Comparison of ENCODE assay signal across 13 cellular contexts in genomic region chr14:67817750-67818438, GRCh38. TPM values are rescaled to one million over a fixed set of nuclear protein-coding genes. Genes with fewer than 3 reads are reported as not detected.
DNase-seq lines count a peak whose midpoint lies in the region; ATAC-seq, FAIRE-seq and TF ChIP-seq lines count a peak whose summit lies in the region.
"Had no signal": no experiment of that assay in that cellular context is flagged by ENCODE, and none has a peak within 500 bp of the region (broad histone marks: within the 10 kb centered on the region; RNA-seq: fewer than 3 reads in every experiment).

No MANE protein-coding gene starts in this region.

- no peaks in the 10 kb centered on the region for H4K20me1 ChIP-seq in OCI-LY7 (ENCODE audit: insufficient read depth, low read length)

- H3K36me3 ChIP-seq in CD8-positive, alpha-beta T cell (ENCODE audit: insufficient read depth, low read length) = peaks cover 8% of the 10 kb centered on the region
- peaks cover 8% of the 10 kb centered on the region; the same call in 1 of the 2 replicates for H3K36me3 ChIP-seq in OCI-LY7 (ENCODE audit: insufficient read depth, low read length)
- peaks cover 0 to 14% (median 0%) of the 10 kb centered on the region in 4 donors for H3K36me3 ChIP-seq in sigmoid colon
- H3K36me3 ChIP-seq in small intestine (ENCODE audit: control insufficient read depth in 2 of 2, insufficient read depth in 2 of 2, low read length in 2 of 2) = no peaks in the 10 kb centered on the region

- no peak for FAIRE-seq in frontal cortex (lab: Jason Lieb, UNC)
- FAIRE-seq in small intestine (lab: Jason Lieb, UNC) = no peak
- FAIRE-seq: keratinocyte had no signal

- TF ChIP-seq POLR2A in sigmoid colon (IDR thresholded peaks at IDR 0.05) = no peak

- peak overlapping the region; percentile 89 for H3K4me2 ChIP-seq in OCI-LY7 (ENCODE audit: low read length)

- peaks cover 0 to 2% (median 0%) of the 10 kb centered on the region in 7 donors for H3K9me3 Mint-ChIP-seq in CD14-positive monocyte
- H3K9me3 Mint-ChIP-seq in CD8-positive, alpha-beta T cell = no peaks in the 10 kb centered on the region
- no peaks in the 10 kb centered on the region for H3K9me3 Mint-ChIP-seq in dendritic cell treated with granulocyte-macrophage colony-stimulating factor and Interleukin-4, amounts not matched to agents 40 ng/mL and 50 ng/mL, for 4 days

- H3K79me2 ChIP-seq in OCI-LY7 (ENCODE audit: insufficient read depth, low read depth, low read length) = peaks cover 35% of the 10 kb centered on the region

- H3K4me1 ChIP-seq in CD8-positive, alpha-beta T cell (ENCODE audit: insufficient read depth, low read length) = peaks cover 28% of the 10 kb centered on the region
- peaks cover 54% of the 10 kb centered on the region for H3K4me1 ChIP-seq in OCI-LY7 (ENCODE audit: insufficient read depth, low read length, poor library complexity, severe bottlenecking)
- H3K4me1 ChIP-seq in sigmoid colon = peaks cover 0 to 31% (median 26%) of the 10 kb centered on the region in 4 donors
- peaks cover 0 to 4% of the 10 kb centered on the region in 2 donors for H3K4me1 ChIP-seq in small intestine (ENCODE audit: control insufficient read depth in 2 of 2, insufficient read depth in 1 of 2, low read depth in 1 of 2, low read length in 1 of 2)

- intact Hi-C loops in CD14-positive monocyte (cut with micrococcal nuclease) (loop anchor here in 1 of 2 donors (5.0 to 10.0 kb wide), 2 partner anchors 121 to 397 kb away; partner anchors contain the start of gene RDH11), OCI-LY7 (cut with micrococcal nuclease; ENCODE audit: unreplicated experiment) (loop anchor here (5.0 to 10.0 kb wide), 2 partner anchors 213 to 554 kb away; partner anchors contain the start of gene PIGH), sigmoid colon (cut with DNase I) (no loop called here)
- intact Hi-C loops in CD8-positive, alpha-beta T cell (cut with DNase I, micrococcal nuclease) = loop anchor here (2.0 to 10.0 kb wide), 12 partner anchors 121 to 1949 kb away; partner anchors contain the start of genes DCAF5 (in 2 of the 2), EIF2S1 (in 2 of the 2), ERH (in 2 of the 2) and PIGH (in 2 of the 2)
- intact Hi-C loops in dendritic cell treated with granulocyte-macrophage colony-stimulating factor and Interleukin-4, amounts not matched to agents 40 ng/mL and 50 ng/mL, for 4 days (cut with micrococcal nuclease) = loop anchor here (10.0 kb wide), 1 partner anchor 53 kb away; no protein-coding TSS in a partner anchor

- H3K27ac Mint-ChIP-seq in CD14-positive monocyte = peak overlapping the region; percentile 92 to 98 (median 93)
- H3K27ac Mint-ChIP-seq in CD8-positive, alpha-beta T cell = no peak overlapping the region
- H3K27ac Mint-ChIP-seq in dendritic cell treated with granulocyte-macrophage colony-stimulating factor and Interleukin-4, amounts not matched to agents 40 ng/mL and 50 ng/mL, for 4 days = peak overlapping the region; percentile 93

- peaks cover 6 to 8% of the 10 kb centered on the region in 2 donors for H3K36me3 Mint-ChIP-seq in CD14-positive monocyte
- peaks cover 28% of the 10 kb centered on the region for H3K36me3 Mint-ChIP-seq in CD8-positive, alpha-beta T cell
- H3K36me3 Mint-ChIP-seq in dendritic cell treated with granulocyte-macrophage colony-stimulating factor and Interleukin-4, amounts not matched to agents 40 ng/mL and 50 ng/mL, for 4 days (ENCODE audit: low read depth) = peaks cover 41% of the 10 kb centered on the region

- no peaks in the 10 kb centered on the region for H3K9me3 ChIP-seq in CD8-positive, alpha-beta T cell (ENCODE audit: low read length)
- no peaks in the 10 kb centered on the region for H3K9me3 ChIP-seq in OCI-LY7 (ENCODE audit: low read length)
- H3K9me3 ChIP-seq in sigmoid colon = no peaks in the 10 kb centered on the region
- H3K9me3 ChIP-seq in small intestine (ENCODE audit: control insufficient read depth, low read depth) = no peaks in the 10 kb centered on the region
- H3K9me3 ChIP-seq: ascending aorta, gastrocnemius medialis, tibial artery had no signal

- CTCF ChIA-PET in CD8-positive, alpha-beta T cell (lab: Charles Lee) = interaction anchor here (1.2 kb wide), 1 partner anchor 998 kb away, joined by 5 read pairs; no protein-coding TSS in a partner anchor
- CTCF ChIA-PET in OCI-LY7 (lab: Charles Lee; ENCODE audit: unreplicated experiment) = no interaction called here

- H3K27me3 ChIP-seq in CD8-positive, alpha-beta T cell (ENCODE audit: insufficient read depth, low read length) = no peaks in the 10 kb centered on the region
- H3K27me3 ChIP-seq in sigmoid colon = no peaks in the 10 kb centered on the region
- no peaks in the 10 kb centered on the region for H3K27me3 ChIP-seq in small intestine (ENCODE audit: control insufficient read depth in 2 of 2, insufficient read depth in 2 of 2, low read length in 2 of 2)
- H3K27me3 ChIP-seq: ascending aorta, gastrocnemius medialis, tibial artery had no signal

- WGBS in sigmoid colon, 2 donors = 91 to 93% methylated on average over 14 of the region's 14 CpGs
- WGBS in small intestine, 3 donors = 88 to 95% (median 90%) methylated on average over 14 of the region's 14 CpGs

- TF ChIP-seq CTCF in CD14-positive monocyte (IDR thresholded peaks at IDR 0.05) (no peak), OCI-LY7 (conservative IDR thresholded peaks at IDR 0.05; ENCODE audit: low read length) (no peak), sigmoid colon (IDR thresholded peaks at IDR 0.05) (no peak)
- TF ChIP-seq CTCF in CD8-positive, alpha-beta T cell (IDR thresholded peaks at IDR 0.05) = no peak

- DNase-seq in CD14-positive monocyte (ENCODE audit: low spot score) = no peak
- no peak for DNase-seq in CD8-positive, alpha-beta T cell
- DNase-seq in OCI-LY7 (ENCODE audit: low spot score) = no peak
- DNase-seq in frontal cortex (ENCODE audit: low spot score in 2 of 2) = no peak
- DNase-seq in sigmoid colon = no peak
- DNase-seq in small intestine = no peak
- no peak for DNase-seq in SK-N-DZ (ENCODE audit: low spot score)
- DNase-seq: effector CD4-positive, alpha-beta T cell; gastrocnemius medialis; tibial artery had no signal

- H3K4me3 ChIP-seq in CD8-positive, alpha-beta T cell (ENCODE audit: low read depth, low read length) = no peak overlapping the region
- H3K4me3 ChIP-seq in OCI-LY7 (ENCODE audit: low read depth, low read length, poor library complexity, severe bottlenecking) (peak overlapping the region; percentile 67), sigmoid colon (no peak overlapping the region), small intestine (ENCODE audit: low read depth in 1 of 2, low read length in 2 of 2) (no peak overlapping the region)

- no peaks in the 10 kb centered on the region for H3K27me3 Mint-ChIP-seq in CD14-positive monocyte (ENCODE audit: low read depth in 3 of 3)
- H3K27me3 Mint-ChIP-seq in CD8-positive, alpha-beta T cell (ENCODE audit: low read depth) = no peaks in the 10 kb centered on the region
- no peaks in the 10 kb centered on the region for H3K27me3 Mint-ChIP-seq in dendritic cell treated with granulocyte-macrophage colony-stimulating factor and Interleukin-4, amounts not matched to agents 40 ng/mL and 50 ng/mL, for 4 days

- no TSS peak for BruUV-seq in OCI-LY7 (replicated peaks; lab: Mats Ljungman, UMichigan)

- no peaks in the 10 kb centered on the region for H3K9me2 ChIP-seq in OCI-LY7 (ENCODE audit: insufficient read depth, low read length)

- peaks cover 61% of the 10 kb centered on the region for H3K4me1 Mint-ChIP-seq in CD14-positive monocyte
- peaks cover 51% of the 10 kb centered on the region for H3K4me1 Mint-ChIP-seq in CD8-positive, alpha-beta T cell (ENCODE audit: low read depth)
- peaks cover 62% of the 10 kb centered on the region for H3K4me1 Mint-ChIP-seq in dendritic cell treated with granulocyte-macrophage colony-stimulating factor and Interleukin-4, amounts not matched to agents 40 ng/mL and 50 ng/mL, for 4 days (ENCODE audit: low read depth)

- no peak overlapping the region for H2AFZ ChIP-seq in OCI-LY7 (ENCODE audit: low read length)

- peak overlapping the region; percentile 67 to 82 for H3K4me3 Mint-ChIP-seq in CD14-positive monocyte
- H3K4me3 Mint-ChIP-seq in CD8-positive, alpha-beta T cell = peak overlapping the region; percentile 98
- H3K4me3 Mint-ChIP-seq in dendritic cell treated with granulocyte-macrophage colony-stimulating factor and Interleukin-4, amounts not matched to agents 40 ng/mL and 50 ng/mL, for 4 days = peak overlapping the region; percentile 63

- ATAC-seq in CD8-positive, alpha-beta T cell = no peak
- ATAC-seq: gastrocnemius medialis had no signal

- TF ChIP-seq EP300 in sigmoid colon (IDR thresholded peaks at IDR 0.05) = no peak

- POLR2A ChIA-PET in CD8-positive, alpha-beta T cell (lab: Charles Lee) = no interaction called here
- POLR2A ChIA-PET in OCI-LY7 (lab: Charles Lee) = interaction anchor here (1.2 kb wide), 1 partner anchor 142 kb away, joined by 3 read pairs; no protein-coding TSS in a partner anchor

- H3K27ac ChIP-seq in CD8-positive, alpha-beta T cell (ENCODE audit: low read depth, low read length) = no peak overlapping the region
- H3K27ac ChIP-seq in OCI-LY7 (ENCODE audit: low read depth, low read length, poor library complexity, severe bottlenecking) = peak overlapping the region; percentile 99
- H3K27ac ChIP-seq in sigmoid colon = no peak overlapping the region
- H3K27ac ChIP-seq in small intestine (ENCODE audit: low read depth in 1 of 2, low read length in 1 of 2) = no peak overlapping the region

RNA-seq across cellular contexts. Expression of gene ZFYVE26, which starts 1.5 kb away (rescaled TPM):
- polyA plus RNA-seq in CD14-positive monocyte = 1 to 10 TPM; 1.0 to 2.3 TPM
- total RNA-seq in CD8-positive, alpha-beta T cell = 10 to 100 TPM; 20.4 to 21.4 TPM
- total RNA-seq in OCI-LY7 (2014; rRNA removed; shearing (Covaris generic)) = 12.0 and 16.3 TPM in 2 replicates
- 22.8 and 25.9 TPM in 2 replicates for total RNA-seq in OCI-LY7 (2022)
- total RNA-seq in frontal cortex = 14.7 TPM
- total RNA-seq in sigmoid colon = 10 to 100 TPM; 16.6 to 48.7 (median 22.1) TPM
- polyA plus RNA-seq in sigmoid colon = 10 to 100 TPM in 1 of 3 donors, 1 to 10 TPM in 2; 1.8 to 10.5 (median 4.2) TPM
- 1 to 10 TPM; 3.2 to 5.1 (median 4.2) TPM for polyA plus RNA-seq in small intestine
- polyA plus RNA-seq in SK-N-DZ (2014; cell fraction: cytosol; rRNA removed) = 3.8 and 5.1 TPM in 2 replicates
- 11.1 and 14.7 TPM in 2 replicates for polyA plus RNA-seq in SK-N-DZ (2014; cell fraction: nucleus; rRNA removed)

RNA-seq across cellular contexts. Expression of gene RAD51B, which starts 1.7 kb away (rescaled TPM):
- polyA plus RNA-seq in CD14-positive monocyte (10 to 100 TPM in 1 of 2 donors, 1 to 10 TPM in 1; 9.4 to 11.6 TPM), sigmoid colon (1 to 10 TPM; 2.4 to 6.9 (median 4.3) TPM), small intestine (1 to 10 TPM; 1.1 to 5.1 (median 3.1) TPM)
- 10 to 100 TPM; 14.3 to 17.3 TPM for total RNA-seq in CD8-positive, alpha-beta T cell
- 41.4 and 48.2 TPM in 2 replicates for total RNA-seq in OCI-LY7 (2014; rRNA removed; shearing (Covaris generic))
- total RNA-seq in OCI-LY7 (2022) (72.8 and 89.9 TPM in 2 replicates), frontal cortex (5.3 TPM), sigmoid colon (10 to 100 TPM in 2 of 4 donors, 1 to 10 TPM in 2; 7.1 to 24.4 (median 16.8) TPM)
- polyA plus RNA-seq in SK-N-DZ (2014; cell fraction: cytosol; rRNA removed) = 7.6 and 12.0 TPM in 2 replicates
- 8.0 and 9.4 TPM in 2 replicates for polyA plus RNA-seq in SK-N-DZ (2014; cell fraction: nucleus; rRNA removed)
- total RNA-seq: ascending aorta had no signal
